In genomic region chr2:168210216-168210897, GRCh38 we compare ENCODE assay signal across 12 cellular contexts. TPM values are rescaled to one million over a fixed set of nuclear protein-coding genes. Genes with fewer than 3 reads are reported as not detected.
DNase-seq lines count a peak whose midpoint lies in the region; ATAC-seq lines count a peak whose summit lies in the region.
"Had no signal": no experiment of that assay in that cellular context is flagged by ENCODE, and none has a peak within 500 bp of the region (broad histone marks: within the 10 kb centered on the region; RNA-seq: fewer than 3 reads in every experiment).

No MANE protein-coding gene starts in this region.

- CTCF ChIA-PET in activated CD4-positive, alpha-beta memory T cell treated with anti-CD3 and anti-CD28 coated beads, Interleukin-2, amount 10 ng/mL, durations not matched to agents 7 days and 5 days (lab: Charles Lee): interaction anchor here (1.6 kb wide), 1 partner anchor 49 kb away, joined by 3 read pairs; no protein-coding TSS in a partner anchor

- no peak for ATAC-seq in HG03460 (IDR thresholded peaks at IDR 0.05; ENCODE audit: unreplicated experiment)
- no peak for ATAC-seq in GM21360 (IDR thresholded peaks at IDR 0.05; ENCODE audit: unreplicated experiment)

- H3K27ac Mint-ChIP-seq in activated CD4-positive, alpha-beta memory T cell treated with anti-CD3 and anti-CD28 coated beads, Interleukin-2, amount 10 ng/mL, durations not matched to agents 7 days and 5 days: peak overlapping the region; percentile 78
- peak overlapping the region in 4 of 6 donors; percentile 22 to 67 (median 48) for H3K27ac Mint-ChIP-seq in immature natural killer cell

- H3K4me1 Mint-ChIP-seq in activated CD4-positive, alpha-beta memory T cell treated with anti-CD3 and anti-CD28 coated beads, Interleukin-2, amount 10 ng/mL, durations not matched to agents 7 days and 5 days: peaks cover 53% of the 10 kb centered on the region
- H3K4me1 Mint-ChIP-seq in immature natural killer cell: peaks cover 75 to 94% of the 10 kb centered on the region in 2 donors

- POLR2A ChIA-PET in activated CD4-positive, alpha-beta memory T cell treated with anti-CD3 and anti-CD28 coated beads, Interleukin-2, amount 10 ng/mL, durations not matched to agents 7 days and 5 days (lab: Charles Lee): interaction anchor here (1.4 to 2.8 kb wide), 3 partner anchors 17 to 118 kb away, joined by 3 to 31 read pairs (median 6); partner anchors contain the start of gene STK39

- peak overlapping the region; percentile 42 for H3K4me3 Mint-ChIP-seq in activated CD4-positive, alpha-beta memory T cell treated with anti-CD3 and anti-CD28 coated beads, Interleukin-2, amount 10 ng/mL, durations not matched to agents 7 days and 5 days
- peak overlapping the region; percentile 36 to 83 (median 67) for H3K4me3 Mint-ChIP-seq in immature natural killer cell

- H3K36me3 Mint-ChIP-seq in activated CD4-positive, alpha-beta memory T cell treated with anti-CD3 and anti-CD28 coated beads, Interleukin-2, amount 10 ng/mL, durations not matched to agents 7 days and 5 days (ENCODE audit: low read depth): peaks cover 21% of the 10 kb centered on the region
- H3K36me3 Mint-ChIP-seq in immature natural killer cell: peaks cover 0 to 3% (median 0%) of the 10 kb centered on the region in 3 donors

- DNase-seq in A172 (ENCODE audit: low spot score): peak; percentile 61
- peak; percentile 38 for DNase-seq in HCEC 1CT
- peak; percentile 34 for DNase-seq in activated CD4-positive, alpha-beta memory T cell treated with anti-CD3 and anti-CD28 coated beads, Interleukin-2, amount 10 ng/mL, durations not matched to agents 7 days and 5 days
- peak in 1 of 3 donors; percentile 26 for DNase-seq in immature natural killer cell
- DNase-seq in Ammon's horn (ENCODE audit: low spot score): no peak
- no peak for DNase-seq in NCI-H187 (lab: John Stamatoyannopoulos, UW)
- DNase-seq: activated gamma-delta T cell; NCI-H2081; stimulated activated CD4-positive, alpha-beta T cell treated with anti-CD3 and anti-CD28 coated beads, Interleukin-15, amount 100 ng/mL, for 24 hours; substantia nigra had no signal

- H3K9me3 Mint-ChIP-seq in activated CD4-positive, alpha-beta memory T cell treated with anti-CD3 and anti-CD28 coated beads, Interleukin-2, amount 10 ng/mL, durations not matched to agents 7 days and 5 days: peaks cover 1% of the 10 kb centered on the region
- no peaks in the 10 kb centered on the region for H3K9me3 Mint-ChIP-seq in immature natural killer cell

- no peaks in the 10 kb centered on the region for H3K27me3 Mint-ChIP-seq in activated CD4-positive, alpha-beta memory T cell treated with anti-CD3 and anti-CD28 coated beads, Interleukin-2, amount 10 ng/mL, durations not matched to agents 7 days and 5 days
- peaks cover 0 to 3% (median 2%) of the 10 kb centered on the region in 3 donors for H3K27me3 Mint-ChIP-seq in immature natural killer cell (ENCODE audit: low read depth in 3 of 3)

RNA-seq across cellular contexts. Expression of gene STK39, which starts 37.0 kb away (rescaled TPM):
- 35.3 and 37.5 TPM in 2 replicates for total RNA-seq in A172 (2014; rRNA removed; shearing (Covaris generic))
- 10 to 100 TPM; 43.0 to 45.5 TPM for total RNA-seq in activated CD4-positive, alpha-beta memory T cell treated with anti-CD3 and anti-CD28 coated beads, Interleukin-2, amount 10 ng/mL, durations not matched to agents 7 days and 5 days
- 10 to 100 TPM in 1 of 3 donors, 1 to 10 TPM in 2; 5.8 to 11.5 (median 9.3) TPM for polyA plus RNA-seq in immature natural killer cell

Comparison
In these comparisons a context has a peak if more than half of its experiments do, and no peak if none do; other contexts are left out.
1. DNase-seq: peak in A172 (single experiment), HCEC 1CT (single experiment) and activated CD4-positive, alpha-beta memory T cell treated with anti-CD3 and anti-CD28 coated beads, Interleukin-2, amount 10 ng/mL, durations not matched to agents 7 days and 5 days (single experiment); none in Ammon's horn (single experiment) and NCI-H187 (0 of 2).